ENCODE assay signal across 13 cellular contexts in the genomic region with DNA sequence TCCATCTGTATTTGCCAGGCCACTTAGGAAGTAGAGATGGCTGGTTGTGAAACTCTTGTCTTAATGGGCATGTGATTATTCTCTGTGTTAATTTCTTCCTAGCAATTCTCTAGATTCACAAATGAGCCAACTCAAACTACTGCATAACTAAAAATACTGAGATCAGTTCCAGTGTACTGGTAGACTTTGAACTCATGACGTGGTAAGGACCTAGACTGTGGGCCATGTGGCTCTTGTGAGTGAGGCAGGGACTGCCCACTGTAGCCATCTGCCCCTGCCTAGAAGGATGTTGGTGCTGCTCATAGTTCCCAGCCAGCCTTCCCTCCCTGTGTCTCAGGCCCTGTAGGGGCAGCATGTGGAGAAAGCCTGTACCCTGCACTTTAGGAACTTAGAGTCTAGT. TPM values are rescaled to one million over a fixed set of nuclear protein-coding genes. Genes with fewer than 3 reads are reported as not detected.
DNase-seq lines count a peak whose midpoint lies in the region; ATAC-seq, FAIRE-seq and TF ChIP-seq lines count a peak whose summit lies in the region.
"Had no signal": no experiment of that assay in that cellular context is flagged by ENCODE, and none has a peak within 500 bp of the region (broad histone marks: within the 10 kb centered on the region; RNA-seq: fewer than 3 reads in every experiment).

No MANE protein-coding gene starts in this region.

- FAIRE-seq in HepG2 (lab: Jason Lieb, UNC): peak; percentile 12

- intact Hi-C loops in Caco-2 (cut with micrococcal nuclease; ENCODE audit: unreplicated experiment) (no loop called here), ascending aorta (cut with DNase I) (no loop called here), HepG2 (cut with micrococcal nuclease; ENCODE audit: unreplicated experiment) (loop anchor here (5.0 kb wide), 1 partner anchor 45 kb away; the partner anchor contains the start of gene CYSTM1), sigmoid colon (cut with DNase I) (no loop called here)

- H3K36me3 ChIP-seq in Caco-2 (ENCODE audit: control insufficient read depth, insufficient read depth, low read length): peaks cover 2% of the 10 kb centered on the region; the same call in 1 of the 2 replicates
- no peaks in the 10 kb centered on the region for H3K36me3 ChIP-seq in ascending aorta
- H3K36me3 ChIP-seq in HepG2 (replicated peaks in 1 of 2; ENCODE audit: control insufficient read depth in 1 of 2, insufficient read depth in 2 of 2, low read length in 2 of 2): no peaks in the 10 kb centered on the region; a peak in 1 of 5 replicates
- no peaks in the 10 kb centered on the region for H3K36me3 ChIP-seq in sigmoid colon
- H3K36me3 ChIP-seq: uterus had no signal

- no peaks in the 10 kb centered on the region for H3K9me3 Mint-ChIP-seq in Caco-2 (ENCODE audit: unreplicated experiment)
- H3K9me3 Mint-ChIP-seq in activated naive CD8-positive, alpha-beta T cell treated with anti-CD3 and anti-CD28 coated beads for 36 hours: peaks cover 1% of the 10 kb centered on the region
- H3K9me3 Mint-ChIP-seq in activated CD4-positive, alpha-beta T cell treated with anti-CD3 and anti-CD28 coated beads, Interleukin-2, amount 10 ng/mL, durations not matched to agents 7 days and 5 days: no peaks in the 10 kb centered on the region
- H3K9me3 Mint-ChIP-seq: CD8-positive, alpha-beta memory T cell; natural killer cell treated with Interleukin-12 subunit alpha and Interleukin-12 subunit beta and Interleukin-15 and Interleukin-18, amount 100 ng/mL, for 72 hours; stimulated activated naive CD8-positive, alpha-beta T cell treated with anti-CD3 and anti-CD28 coated beads, Interleukin-15, amount 100 ng/mL, for 72 hours had no signal

- peak; percentile 20; the same call in 2 of the 3 replicates for ATAC-seq in HepG2
- ATAC-seq: natural killer cell treated with Interleukin-12 subunit alpha and Interleukin-12 subunit beta and Interleukin-15 and Interleukin-18, amount 100 ng/mL, for 72 hours had no signal

- H3K27ac Mint-ChIP-seq in Caco-2 (ENCODE audit: unreplicated experiment): peak overlapping the region; percentile 79
- no peak overlapping the region for H3K27ac Mint-ChIP-seq in activated naive CD8-positive, alpha-beta T cell treated with anti-CD3 and anti-CD28 coated beads for 36 hours
- H3K27ac Mint-ChIP-seq in activated CD4-positive, alpha-beta T cell treated with anti-CD3 and anti-CD28 coated beads, Interleukin-2, amount 10 ng/mL, durations not matched to agents 7 days and 5 days: no peak overlapping the region
- H3K27ac Mint-ChIP-seq: natural killer cell treated with Interleukin-12 subunit alpha and Interleukin-12 subunit beta and Interleukin-15 and Interleukin-18, amount 100 ng/mL, for 72 hours had no signal

- no peaks in the 10 kb centered on the region for H4K20me1 ChIP-seq in HepG2 (ENCODE audit: insufficient read depth, low read length)

- peak overlapping the region; percentile 10; the same call in 1 of the 2 replicates for H3K4me2 ChIP-seq in HepG2 (ENCODE audit: low read depth, low read length)

- H3K4me3 ChIP-seq in Caco-2 (ENCODE audit: low read depth, low read length): no peak overlapping the region
- no peak overlapping the region for H3K4me3 ChIP-seq in ascending aorta
- H3K4me3 ChIP-seq in HepG2 (replicated peaks in 1 of 3; ENCODE audit: insufficient read depth in 1 of 3, low read depth in 2 of 3, low read length in 3 of 3): no peak overlapping the region
- H3K4me3 ChIP-seq in sigmoid colon: no peak overlapping the region
- H3K4me3 ChIP-seq: uterus had no signal

- TF ChIP-seq RAD21 in HepG2 (CRISPR knock-in tag; IDR thresholded peaks at IDR 0.05): no peak

- no peak overlapping the region for H2AFZ ChIP-seq in HepG2 (ENCODE audit: low read length)

- TF ChIP-seq CTCF in Caco-2 (IDR thresholded peaks at IDR 0.05; ENCODE audit: insufficient read depth in 1 of 2, low read depth in 1 of 2, low read length in 1 of 2, severe bottlenecking in 1 of 2, unreplicated experiment in 1 of 2): no peak
- TF ChIP-seq CTCF in ascending aorta (IDR thresholded peaks at IDR 0.05): no peak
- no peak for TF ChIP-seq CTCF in HepG2 (CRISPR knock-in tag; IDR thresholded peaks at IDR 0.05)
- TF ChIP-seq CTCF in sigmoid colon (IDR thresholded peaks at IDR 0.05): no peak

- H3K27me3 ChIP-seq in Caco-2 (replicated peaks; ENCODE audit: control insufficient read depth, insufficient read depth, low read length): no peaks in the 10 kb centered on the region
- no peaks in the 10 kb centered on the region for H3K27me3 ChIP-seq in ascending aorta
- H3K27me3 ChIP-seq in HepG2 (ENCODE audit: control insufficient read depth in 1 of 2, insufficient read depth in 2 of 2, low read length in 2 of 2): no peaks in the 10 kb centered on the region
- H3K27me3 ChIP-seq in sigmoid colon: no peaks in the 10 kb centered on the region
- H3K27me3 ChIP-seq: uterus had no signal

- DNase-seq in Caco-2 (no peak), ascending aorta (ENCODE audit: low spot score in 2 of 2) (no peak), HepG2 (ENCODE audit: low spot score) (peak; percentile 57), sigmoid colon (no peak), NCI-H2196 treated with DMSO at 0.1 percent for 48 hours (lab: John Stamatoyannopoulos, UW; ENCODE audit: unreplicated experiment) (no peak), HT-29 (ENCODE audit: low spot score) (no peak)
- no peak for DNase-seq in activated naive CD8-positive, alpha-beta T cell treated with anti-CD3 and anti-CD28 coated beads for 36 hours
- DNase-seq in activated CD4-positive, alpha-beta T cell treated with anti-CD3 and anti-CD28 coated beads, Interleukin-2, amount 10 ng/mL, durations not matched to agents 7 days and 5 days: no peak
- DNase-seq: CD8-positive, alpha-beta memory T cell; NCI-H187 treated with DMSO at 0.1 percent for 48 hours; stimulated activated naive CD8-positive, alpha-beta T cell treated with anti-CD3 and anti-CD28 coated beads, Interleukin-15, amount 100 ng/mL, for 72 hours; uterus had no signal

- H3K36me3 Mint-ChIP-seq in Caco-2 (ENCODE audit: insufficient read depth, unreplicated experiment): peaks cover 5% of the 10 kb centered on the region
- H3K36me3 Mint-ChIP-seq in activated naive CD8-positive, alpha-beta T cell treated with anti-CD3 and anti-CD28 coated beads for 36 hours: no peaks in the 10 kb centered on the region
- H3K36me3 Mint-ChIP-seq in activated CD4-positive, alpha-beta T cell treated with anti-CD3 and anti-CD28 coated beads, Interleukin-2, amount 10 ng/mL, durations not matched to agents 7 days and 5 days (ENCODE audit: low read depth): no peaks in the 10 kb centered on the region
- H3K36me3 Mint-ChIP-seq: natural killer cell treated with Interleukin-12 subunit alpha and Interleukin-12 subunit beta and Interleukin-15 and Interleukin-18, amount 100 ng/mL, for 72 hours had no signal

- H3K4me1 Mint-ChIP-seq in Caco-2 (ENCODE audit: low read depth, unreplicated experiment): peaks cover 61% of the 10 kb centered on the region
- peaks cover 28% of the 10 kb centered on the region for H3K4me1 Mint-ChIP-seq in activated naive CD8-positive, alpha-beta T cell treated with anti-CD3 and anti-CD28 coated beads for 36 hours
- peaks cover 25% of the 10 kb centered on the region for H3K4me1 Mint-ChIP-seq in activated CD4-positive, alpha-beta T cell treated with anti-CD3 and anti-CD28 coated beads, Interleukin-2, amount 10 ng/mL, durations not matched to agents 7 days and 5 days
- H3K4me1 Mint-ChIP-seq: CD8-positive, alpha-beta memory T cell had no signal

- 22% methylated on average over 1 of the region's 1 CpG for WGBS in HepG2 (ENCODE audit: low lambda C conversion rate)
- WGBS in sigmoid colon, 2 donors: 26 to 75% methylated on average over 1 of the region's 1 CpG

- no peak overlapping the region for H3K4me3 Mint-ChIP-seq in Caco-2 (ENCODE audit: unreplicated experiment)
- H3K4me3 Mint-ChIP-seq in activated naive CD8-positive, alpha-beta T cell treated with anti-CD3 and anti-CD28 coated beads for 36 hours: no peak overlapping the region
- H3K4me3 Mint-ChIP-seq in activated CD4-positive, alpha-beta T cell treated with anti-CD3 and anti-CD28 coated beads, Interleukin-2, amount 10 ng/mL, durations not matched to agents 7 days and 5 days: no peak overlapping the region
- H3K4me3 Mint-ChIP-seq: CD8-positive, alpha-beta memory T cell; natural killer cell treated with Interleukin-12 subunit alpha and Interleukin-12 subunit beta and Interleukin-15 and Interleukin-18, amount 100 ng/mL, for 72 hours; stimulated activated naive CD8-positive, alpha-beta T cell treated with anti-CD3 and anti-CD28 coated beads, Interleukin-15, amount 100 ng/mL, for 72 hours had no signal

- TF ChIP-seq POLR2A in HepG2 (IDR thresholded peaks at IDR 0.05; ENCODE audit: insufficient read depth in 1 of 2, low read depth in 2 of 2, low read length in 2 of 2) (no peak), sigmoid colon (IDR thresholded peaks at IDR 0.05) (no peak)

- no peaks in the 10 kb centered on the region for H3K79me2 ChIP-seq in HepG2 (ENCODE audit: insufficient read depth, low read length)

- BruUV-seq in Caco-2 (replicated peaks; lab: Mats Ljungman, UMichigan) (no TSS peak), HepG2 (replicated peaks; lab: Mats Ljungman, UMichigan) (no TSS peak)

- CTCF ChIA-PET in Caco-2 (lab: Charles Lee): no interaction called here
- CTCF ChIA-PET in HepG2 (lab: Yijun Ruan, JAX; ENCODE audit: low intra/inter-chr PET ratio, low total read pairs): no interaction called here
- CTCF ChIA-PET in activated CD4-positive, alpha-beta T cell treated with anti-CD3 and anti-CD28 coated beads, Interleukin-2, amount 10 ng/mL, durations not matched to agents 7 days and 5 days (lab: Charles Lee): no interaction called here

- H3K27me3 Mint-ChIP-seq in Caco-2 (ENCODE audit: insufficient read depth, unreplicated experiment): no peaks in the 10 kb centered on the region
- no peaks in the 10 kb centered on the region for H3K27me3 Mint-ChIP-seq in activated naive CD8-positive, alpha-beta T cell treated with anti-CD3 and anti-CD28 coated beads for 36 hours
- H3K27me3 Mint-ChIP-seq in activated CD4-positive, alpha-beta T cell treated with anti-CD3 and anti-CD28 coated beads, Interleukin-2, amount 10 ng/mL, durations not matched to agents 7 days and 5 days: no peaks in the 10 kb centered on the region
- H3K27me3 Mint-ChIP-seq: stimulated activated naive CD8-positive, alpha-beta T cell treated with anti-CD3 and anti-CD28 coated beads, Interleukin-15, amount 100 ng/mL, for 72 hours had no signal

- peak overlapping the region; percentile 10 to 43 for H3K27ac ChIP-seq in ascending aorta
- peak overlapping the region; percentile 2 for H3K27ac ChIP-seq in HepG2 (ENCODE audit: extremely low read length, insufficient read depth, low read length)
- peak overlapping the region in 3 of 4 donors; percentile 43 to 67 (median 50) for H3K27ac ChIP-seq in sigmoid colon

- in situ Hi-C loops in HepG2 (cut with HindIII; ENCODE audit: extremely low pct_ligation_motif_present, low pct_unique_long_range_greater_than_20kb): loop anchor here (5.0 kb wide), 1 partner anchor 45 kb away; the partner anchor contains the start of gene CYSTM1

- H3K9ac ChIP-seq in HepG2 (ENCODE audit: insufficient read depth, low read depth, low read length): no peak overlapping the region

- peaks cover 63% of the 10 kb centered on the region for H3K4me1 ChIP-seq in Caco-2
- H3K4me1 ChIP-seq in ascending aorta: peaks cover 0 to 5% of the 10 kb centered on the region in 2 donors
- peaks cover 73% of the 10 kb centered on the region for H3K4me1 ChIP-seq in HepG2 (ENCODE audit: insufficient read depth, low read length)
- peaks cover 0 to 36% (median 35%) of the 10 kb centered on the region in 4 donors for H3K4me1 ChIP-seq in sigmoid colon

- H3K9me3 ChIP-seq in Caco-2 (no peaks in the 10 kb centered on the region), ascending aorta (no peaks in the 10 kb centered on the region), HepG2 (ENCODE audit: low read length) (no peaks in the 10 kb centered on the region), sigmoid colon (no peaks in the 10 kb centered on the region)
- H3K9me3 ChIP-seq: uterus had no signal

- TF ChIP-seq EP300 in HepG2 (IDR thresholded peaks at IDR 0.05; ENCODE audit: low read depth in 2 of 2, low read length in 2 of 2) (no peak), HepG2 (CRISPR knock-in tag; IDR thresholded peaks at IDR 0.05; ENCODE audit: borderline replicate concordance) (no peak), sigmoid colon (IDR thresholded peaks at IDR 0.05) (no peak)

- POLR2A ChIA-PET in Caco-2 (lab: Charles Lee): no interaction called here
- POLR2A ChIA-PET in HepG2 (lab: Yijun Ruan, JAX): no interaction called here
- POLR2A ChIA-PET in activated CD4-positive, alpha-beta T cell treated with anti-CD3 and anti-CD28 coated beads, Interleukin-2, amount 10 ng/mL, durations not matched to agents 7 days and 5 days (lab: Charles Lee): no interaction called here

RNA-seq across cellular contexts. Expression of gene CYSTM1, which starts 47.4 kb away (rescaled TPM):
- 93.5 and 102 TPM in 2 replicates for total RNA-seq in Caco-2 (2022)
- 66.3 TPM for total RNA-seq in ascending aorta
- 40.0 and 52.7 TPM in 2 replicates for total RNA-seq in HepG2 (2016; rRNA removed; fragmentation: Illumina TruSeq; extraction: Trizol)
- total RNA-seq in HepG2 (2016; cell fraction: cytosol; rRNA removed; fragmentation: Illumina TruSeq; extraction: Trizol; ENCODE audit: low read depth): 16.3 and 21.9 TPM in 2 replicates
- 37.6 and 58.4 TPM in 2 replicates for total RNA-seq in HepG2 (2016; cell fraction: insoluble cytoplasmic fraction; rRNA removed; fragmentation: Illumina TruSeq; extraction: Trizol)
- 15.0 and 21.9 TPM in 2 replicates for total RNA-seq in HepG2 (2016; cell fraction: membrane; rRNA removed; fragmentation: Illumina TruSeq; extraction: Trizol)
- 17.2 and 20.7 TPM in 2 replicates for total RNA-seq in HepG2 (2016; cell fraction: nucleus; rRNA removed; fragmentation: Illumina TruSeq; extraction: Trizol)
- polyA plus RNA-seq in HepG2 (2011; rRNA removed): 73.4 and 85.0 TPM in 2 replicates
- polyA plus RNA-seq in HepG2 (2011; cell fraction: cytosol; rRNA removed): 80.7 and 95.8 TPM in 2 replicates
- polyA plus RNA-seq in HepG2 (2011; cell fraction: nucleus; rRNA removed): 17.5 and 23.1 TPM in 2 replicates
- 32.8 and 35.3 TPM in 2 replicates for polyA plus RNA-seq in HepG2 (2012)
- 23.1 and 29.4 TPM in 2 replicates for polyA plus RNA-seq in HepG2 (2016; cell fraction: cytosol; fragmentation: Illumina TruSeq; extraction: Trizol; ENCODE audit: low read depth)
- polyA plus RNA-seq in HepG2 (2016; cell fraction: insoluble cytoplasmic fraction; fragmentation: Illumina TruSeq; extraction: Trizol; ENCODE audit: low read depth): 83.1 and 90.8 TPM in 2 replicates
- polyA plus RNA-seq in HepG2 (2016; cell fraction: membrane; fragmentation: Illumina TruSeq; extraction: Trizol; ENCODE audit: low read depth): 20.1 and 22.6 TPM in 2 replicates
- 32.0 and 35.2 TPM in 2 replicates for polyA plus RNA-seq in HepG2 (2016; cell fraction: nucleus; fragmentation: Illumina TruSeq; extraction: Trizol; ENCODE audit: insufficient read depth, low read depth)
- polyA minus RNA-seq in HepG2 (2011; rRNA and poly(A)+ RNA removed; ENCODE audit: low replicate concordance): 67.0 and 122 TPM in 2 replicates
- polyA minus RNA-seq in HepG2 (2011; cell fraction: cytosol; rRNA and poly(A)+ RNA removed): 18.4 and 25.9 TPM in 2 replicates
- 12.2 and 14.5 TPM in 2 replicates for polyA minus RNA-seq in HepG2 (2011; cell fraction: nucleus; rRNA and poly(A)+ RNA removed)
- total RNA-seq in sigmoid colon: 10 to 100 TPM; 23.8 to 51.7 (median 36.2) TPM
- polyA plus RNA-seq in sigmoid colon: 100 to 1,000 TPM; 207 to 597 (median 398) TPM
- total RNA-seq in activated naive CD8-positive, alpha-beta T cell treated with anti-CD3 and anti-CD28 coated beads for 36 hours: 10 to 100 TPM; 16.0 to 17.0 TPM
- 10 to 100 TPM in 1 of 2 experiments, 1 to 10 TPM in 1; 8.6 to 10.3 TPM for total RNA-seq in activated CD4-positive, alpha-beta T cell treated with anti-CD3 and anti-CD28 coated beads, Interleukin-2, amount 10 ng/mL, durations not matched to agents 7 days and 5 days
- total RNA-seq in HT-29 (2014; rRNA removed; shearing (Covaris generic)): 177 and 178 TPM in 2 replicates
